Comparison of ENCODE assay signal across 1 cellular context in the genomic region with DNA sequence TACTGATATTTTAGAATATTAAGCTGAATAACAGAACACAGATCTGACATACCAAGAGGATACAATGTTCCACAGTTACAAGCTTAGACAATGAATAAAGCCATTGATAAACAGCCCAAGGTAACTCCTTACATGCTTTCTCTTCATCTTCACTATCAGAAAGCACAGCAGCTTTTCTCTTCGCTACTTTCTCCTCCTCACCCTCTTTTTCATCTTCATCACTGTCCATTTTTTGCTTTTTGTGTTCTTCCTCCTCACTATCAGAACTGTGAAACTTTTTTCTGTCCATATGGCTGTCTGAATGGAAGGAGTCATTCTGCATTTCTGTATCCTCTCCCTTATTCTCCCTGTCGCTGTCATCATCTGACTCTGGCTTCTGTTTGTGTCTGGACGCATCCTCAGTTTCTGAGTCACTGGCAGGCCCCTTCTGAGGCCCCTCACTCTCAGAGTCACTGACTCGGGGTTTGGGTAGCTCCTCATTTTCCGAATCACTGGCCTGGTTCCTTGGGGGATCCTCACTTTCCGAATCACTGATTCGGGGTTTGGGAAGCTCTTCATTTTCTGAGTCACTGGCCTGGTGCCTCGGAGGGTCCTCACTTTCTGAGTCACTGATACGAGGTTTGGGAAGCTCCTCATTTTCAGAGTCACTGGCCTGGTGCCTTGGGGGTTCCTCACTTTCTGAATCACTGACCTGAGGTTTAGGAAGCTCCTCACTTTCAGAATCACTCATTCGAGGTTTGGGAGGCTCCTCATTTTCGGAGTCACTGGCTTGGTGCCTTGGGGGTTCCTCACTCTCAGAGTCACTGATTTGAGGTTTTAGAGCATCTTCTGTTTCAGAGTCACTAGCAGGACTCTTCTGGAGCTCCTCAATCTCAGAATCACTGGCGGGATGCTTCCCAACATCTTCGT.
A peak's percentile ranks its signal among the peaks of the same experiment; 100 is the strongest.
TF ChIP-seq lines count a peak whose summit lies in the region.

No MANE protein-coding gene starts in this region.

TF ChIP-seq in GM12878, 131 proteins besides CTCF, POLR2A, EP300 and RAD21:
- TF ChIP-seq EED (IDR thresholded peaks at IDR 0.05; ENCODE audit: low read depth) (peak; percentile 89), IKZF1 (conservative IDR thresholded peaks at IDR 0.05) (peak; percentile 31; the same call in 1 of the 2 replicates), RUNX3 (IDR thresholded peaks at IDR 0.05; ENCODE audit: low read length) (peak; percentile 75), NRF1 (conservative IDR thresholded peaks at IDR 0.05; ENCODE audit: low read depth, low read length) (no peak), MEF2A (IDR thresholded peaks at IDR 0.05; ENCODE audit: insufficient read depth, low read depth, low read length) (no peak), IKZF2 (IDR thresholded peaks at IDR 0.05) (peak; percentile 27 to 37; a peak in 1 of 4 replicates), CREB1 (IDR thresholded peaks at IDR 0.05; ENCODE audit: low read depth) (no peak), JUNB (IDR thresholded peaks at IDR 0.05) (peak; percentile 69), HDAC6 (IDR thresholded peaks at IDR 0.05; ENCODE audit: unreplicated experiment) (no peak), FOS (IDR thresholded peaks at IDR 0.05; ENCODE audit: borderline replicate concordance, extremely low read depth, insufficient read length) (no peak)
- TF ChIP-seq, protein P1, sequence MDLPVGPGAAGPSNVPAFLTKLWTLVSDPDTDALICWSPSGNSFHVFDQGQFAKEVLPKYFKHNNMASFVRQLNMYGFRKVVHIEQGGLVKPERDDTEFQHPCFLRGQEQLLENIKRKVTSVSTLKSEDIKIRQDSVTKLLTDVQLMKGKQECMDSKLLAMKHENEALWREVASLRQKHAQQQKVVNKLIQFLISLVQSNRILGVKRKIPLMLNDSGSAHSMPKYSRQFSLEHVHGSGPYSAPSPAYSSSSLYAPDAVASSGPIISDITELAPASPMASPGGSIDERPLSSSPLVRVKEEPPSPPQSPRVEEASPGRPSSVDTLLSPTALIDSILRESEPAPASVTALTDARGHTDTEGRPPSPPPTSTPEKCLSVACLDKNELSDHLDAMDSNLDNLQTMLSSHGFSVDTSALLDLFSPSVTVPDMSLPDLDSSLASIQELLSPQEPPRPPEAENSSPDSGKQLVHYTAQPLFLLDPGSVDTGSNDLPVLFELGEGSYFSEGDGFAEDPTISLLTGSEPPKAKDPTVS (IDR thresholded peaks at IDR 0.05; ENCODE audit: low read depth, low read length), result no peak
- TF ChIP-seq, protein P2, sequence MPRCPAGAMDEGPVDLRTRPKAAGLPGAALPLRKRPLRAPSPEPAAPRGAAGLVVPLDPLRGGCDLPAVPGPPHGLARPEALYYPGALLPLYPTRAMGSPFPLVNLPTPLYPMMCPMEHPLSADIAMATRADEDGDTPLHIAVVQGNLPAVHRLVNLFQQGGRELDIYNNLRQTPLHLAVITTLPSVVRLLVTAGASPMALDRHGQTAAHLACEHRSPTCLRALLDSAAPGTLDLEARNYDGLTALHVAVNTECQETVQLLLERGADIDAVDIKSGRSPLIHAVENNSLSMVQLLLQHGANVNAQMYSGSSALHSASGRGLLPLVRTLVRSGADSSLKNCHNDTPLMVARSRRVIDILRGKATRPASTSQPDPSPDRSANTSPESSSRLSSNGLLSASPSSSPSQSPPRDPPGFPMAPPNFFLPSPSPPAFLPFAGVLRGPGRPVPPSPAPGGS (IDR thresholded peaks at IDR 0.05; ENCODE audit: borderline replicate concordance, insufficient read depth, low read depth, low read length, poor library complexity, severe bottlenecking), result no peak
